Comparison of ENCODE assay signal across 5 cellular contexts in genomic region chrX:51679689-51680421, GRCh38. TPM values are rescaled to one million over a fixed set of nuclear protein-coding genes. Genes with fewer than 3 reads are reported as not detected.
"Had no signal": no experiment of that assay in that cellular context is flagged by ENCODE, and none has a peak within 500 bp of the region (broad histone marks: within the 10 kb centered on the region; RNA-seq: fewer than 3 reads in every experiment).

No MANE protein-coding gene starts in this region.

RNA-seq across cellular contexts. Expression of gene CENPVL2, which starts 2.8 kb away (rescaled TPM):
- total RNA-seq: M059J, PC-9, Right ventricle myocardium inferior, SJCRH30, SK-MEL-5 had no signal

RNA-seq across cellular contexts. Expression of gene CENPVL1, which starts 30.5 kb away (rescaled TPM):
- total RNA-seq: M059J, PC-9, Right ventricle myocardium inferior, SJCRH30, SK-MEL-5 had no signal
